2 cellular contexts compared by ENCODE assay signal in the genomic region with DNA sequence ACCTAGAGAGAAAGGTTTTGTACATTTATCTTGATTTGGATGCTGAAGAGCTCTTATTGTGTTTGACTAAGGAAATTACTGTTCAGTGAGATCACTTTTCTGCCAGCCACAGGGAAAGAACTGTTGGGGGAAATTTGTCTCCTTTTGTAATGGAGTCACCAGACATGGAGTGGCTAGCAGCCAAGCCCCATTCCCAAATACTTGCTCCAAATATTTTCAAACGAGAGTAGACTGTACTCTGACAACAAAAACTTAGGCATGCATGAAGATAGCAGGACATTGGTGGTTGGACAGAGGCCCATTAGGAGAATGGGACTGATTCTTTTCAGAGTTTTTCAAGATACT.
TF ChIP-seq lines count a peak whose summit lies in the region.

No MANE protein-coding gene starts in this region.

TF ChIP-seq in liver, 16 proteins besides CTCF, POLR2A, EP300 and RAD21:
- no peak for TF ChIP-seq EGR1 (IDR thresholded peaks at IDR 0.05; ENCODE audit: low read depth in 2 of 2)
- TF ChIP-seq HNF4A (conservative IDR thresholded peaks at IDR 0.05), result no peak
- TF ChIP-seq, protein P1, sequence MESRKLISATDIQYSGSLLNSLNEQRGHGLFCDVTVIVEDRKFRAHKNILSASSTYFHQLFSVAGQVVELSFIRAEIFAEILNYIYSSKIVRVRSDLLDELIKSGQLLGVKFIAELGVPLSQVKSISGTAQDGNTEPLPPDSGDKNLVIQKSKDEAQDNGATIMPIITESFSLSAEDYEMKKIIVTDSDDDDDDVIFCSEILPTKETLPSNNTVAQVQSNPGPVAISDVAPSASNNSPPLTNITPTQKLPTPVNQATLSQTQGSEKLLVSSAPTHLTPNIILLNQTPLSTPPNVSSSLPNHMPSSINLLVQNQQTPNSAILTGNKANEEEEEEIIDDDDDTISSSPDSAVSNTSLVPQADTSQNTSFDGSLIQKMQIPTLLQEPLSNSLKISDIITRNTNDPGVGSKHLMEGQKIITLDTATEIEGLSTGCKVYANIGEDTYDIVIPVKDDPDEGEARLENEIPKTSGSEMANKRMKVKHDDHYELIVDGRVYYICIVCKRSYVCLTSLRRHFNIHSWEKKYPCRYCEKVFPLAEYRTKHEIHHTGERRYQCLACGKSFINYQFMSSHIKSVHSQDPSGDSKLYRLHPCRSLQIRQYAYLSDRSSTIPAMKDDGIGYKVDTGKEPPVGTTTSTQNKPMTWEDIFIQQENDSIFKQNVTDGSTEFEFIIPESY (IDR thresholded peaks at IDR 0.05), result no peak
- no peak for TF ChIP-seq TAF1 (conservative IDR thresholded peaks at IDR 0.05)
- no peak for TF ChIP-seq HNF4G (IDR thresholded peaks at IDR 0.05)
- TF ChIP-seq FOXA2 (IDR thresholded peaks at IDR 0.05), result no peak
- no peak for TF ChIP-seq SP1 (IDR thresholded peaks at IDR 0.05)
- TF ChIP-seq RXRA (IDR thresholded peaks at IDR 0.05), result no peak
- no peak for TF ChIP-seq FOXA1 (IDR thresholded peaks at IDR 0.05)
- no peak for TF ChIP-seq JUND (IDR thresholded peaks at IDR 0.05)
- TF ChIP-seq, protein P2, sequence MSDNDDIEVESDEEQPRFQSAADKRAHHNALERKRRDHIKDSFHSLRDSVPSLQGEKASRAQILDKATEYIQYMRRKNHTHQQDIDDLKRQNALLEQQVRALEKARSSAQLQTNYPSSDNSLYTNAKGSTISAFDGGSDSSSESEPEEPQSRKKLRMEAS (IDR thresholded peaks at IDR 0.05), result no peak
- TF ChIP-seq, protein P3, sequence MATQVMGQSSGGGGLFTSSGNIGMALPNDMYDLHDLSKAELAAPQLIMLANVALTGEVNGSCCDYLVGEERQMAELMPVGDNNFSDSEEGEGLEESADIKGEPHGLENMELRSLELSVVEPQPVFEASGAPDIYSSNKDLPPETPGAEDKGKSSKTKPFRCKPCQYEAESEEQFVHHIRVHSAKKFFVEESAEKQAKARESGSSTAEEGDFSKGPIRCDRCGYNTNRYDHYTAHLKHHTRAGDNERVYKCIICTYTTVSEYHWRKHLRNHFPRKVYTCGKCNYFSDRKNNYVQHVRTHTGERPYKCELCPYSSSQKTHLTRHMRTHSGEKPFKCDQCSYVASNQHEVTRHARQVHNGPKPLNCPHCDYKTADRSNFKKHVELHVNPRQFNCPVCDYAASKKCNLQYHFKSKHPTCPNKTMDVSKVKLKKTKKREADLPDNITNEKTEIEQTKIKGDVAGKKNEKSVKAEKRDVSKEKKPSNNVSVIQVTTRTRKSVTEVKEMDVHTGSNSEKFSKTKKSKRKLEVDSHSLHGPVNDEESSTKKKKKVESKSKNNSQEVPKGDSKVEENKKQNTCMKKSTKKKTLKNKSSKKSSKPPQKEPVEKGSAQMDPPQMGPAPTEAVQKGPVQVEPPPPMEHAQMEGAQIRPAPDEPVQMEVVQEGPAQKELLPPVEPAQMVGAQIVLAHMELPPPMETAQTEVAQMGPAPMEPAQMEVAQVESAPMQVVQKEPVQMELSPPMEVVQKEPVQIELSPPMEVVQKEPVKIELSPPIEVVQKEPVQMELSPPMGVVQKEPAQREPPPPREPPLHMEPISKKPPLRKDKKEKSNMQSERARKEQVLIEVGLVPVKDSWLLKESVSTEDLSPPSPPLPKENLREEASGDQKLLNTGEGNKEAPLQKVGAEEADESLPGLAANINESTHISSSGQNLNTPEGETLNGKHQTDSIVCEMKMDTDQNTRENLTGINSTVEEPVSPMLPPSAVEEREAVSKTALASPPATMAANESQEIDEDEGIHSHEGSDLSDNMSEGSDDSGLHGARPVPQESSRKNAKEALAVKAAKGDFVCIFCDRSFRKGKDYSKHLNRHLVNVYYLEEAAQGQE (IDR thresholded peaks at IDR 0.05), result no peak

TF ChIP-seq in HepG2, 621 proteins besides CTCF, POLR2A, EP300 and RAD21:
- TF ChIP-seq, protein P4, sequence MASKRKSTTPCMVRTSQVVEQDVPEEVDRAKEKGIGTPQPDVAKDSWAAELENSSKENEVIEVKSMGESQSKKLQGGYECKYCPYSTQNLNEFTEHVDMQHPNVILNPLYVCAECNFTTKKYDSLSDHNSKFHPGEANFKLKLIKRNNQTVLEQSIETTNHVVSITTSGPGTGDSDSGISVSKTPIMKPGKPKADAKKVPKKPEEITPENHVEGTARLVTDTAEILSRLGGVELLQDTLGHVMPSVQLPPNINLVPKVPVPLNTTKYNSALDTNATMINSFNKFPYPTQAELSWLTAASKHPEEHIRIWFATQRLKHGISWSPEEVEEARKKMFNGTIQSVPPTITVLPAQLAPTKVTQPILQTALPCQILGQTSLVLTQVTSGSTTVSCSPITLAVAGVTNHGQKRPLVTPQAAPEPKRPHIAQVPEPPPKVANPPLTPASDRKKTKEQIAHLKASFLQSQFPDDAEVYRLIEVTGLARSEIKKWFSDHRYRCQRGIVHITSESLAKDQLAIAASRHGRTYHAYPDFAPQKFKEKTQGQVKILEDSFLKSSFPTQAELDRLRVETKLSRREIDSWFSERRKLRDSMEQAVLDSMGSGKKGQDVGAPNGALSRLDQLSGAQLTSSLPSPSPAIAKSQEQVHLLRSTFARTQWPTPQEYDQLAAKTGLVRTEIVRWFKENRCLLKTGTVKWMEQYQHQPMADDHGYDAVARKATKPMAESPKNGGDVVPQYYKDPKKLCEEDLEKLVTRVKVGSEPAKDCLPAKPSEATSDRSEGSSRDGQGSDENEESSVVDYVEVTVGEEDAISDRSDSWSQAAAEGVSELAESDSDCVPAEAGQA (IDR thresholded peaks at IDR 0.05; ENCODE audit: low read depth), result no peak
- TF ChIP-seq, protein P4 (CRISPR knock-in tag; IDR thresholded peaks at IDR 0.05; ENCODE audit: borderline replicate concordance), result no peak
- TF ChIP-seq, protein P5, sequence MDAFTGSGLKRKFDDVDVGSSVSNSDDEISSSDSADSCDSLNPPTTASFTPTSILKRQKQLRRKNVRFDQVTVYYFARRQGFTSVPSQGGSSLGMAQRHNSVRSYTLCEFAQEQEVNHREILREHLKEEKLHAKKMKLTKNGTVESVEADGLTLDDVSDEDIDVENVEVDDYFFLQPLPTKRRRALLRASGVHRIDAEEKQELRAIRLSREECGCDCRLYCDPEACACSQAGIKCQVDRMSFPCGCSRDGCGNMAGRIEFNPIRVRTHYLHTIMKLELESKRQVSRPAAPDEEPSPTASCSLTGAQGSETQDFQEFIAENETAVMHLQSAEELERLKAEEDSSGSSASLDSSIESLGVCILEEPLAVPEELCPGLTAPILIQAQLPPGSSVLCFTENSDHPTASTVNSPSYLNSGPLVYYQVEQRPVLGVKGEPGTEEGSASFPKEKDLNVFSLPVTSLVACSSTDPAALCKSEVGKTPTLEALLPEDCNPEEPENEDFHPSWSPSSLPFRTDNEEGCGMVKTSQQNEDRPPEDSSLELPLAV (CRISPR knock-in tag; conservative IDR thresholded peaks at IDR 0.05; ENCODE audit: low read depth), result no peak
- TF ChIP-seq EEA1 (CRISPR knock-in tag; IDR thresholded peaks at IDR 0.05; ENCODE audit: borderline replicate concordance) (no peak), SRSF4 (IDR thresholded peaks at IDR 0.05; ENCODE audit: low read depth, low read length, poor library complexity, severe bottlenecking) (no peak), ZFP62 (CRISPR knock-in tag; IDR thresholded peaks at IDR 0.05) (no peak), PHB2 (IDR thresholded peaks at IDR 0.05; ENCODE audit: partially characterized antibody) (no peak), ZNF577 (CRISPR knock-in tag; IDR thresholded peaks at IDR 0.05; ENCODE audit: borderline replicate concordance, low read depth) (no peak), CREM (IDR thresholded peaks at IDR 0.05) (no peak), CREM (CRISPR knock-in tag; IDR thresholded peaks at IDR 0.05) (no peak), ZNF17 (CRISPR knock-in tag; IDR thresholded peaks at IDR 0.05) (no peak), ZNF792 (CRISPR knock-in tag; IDR thresholded peaks at IDR 0.05) (no peak), RORA (CRISPR knock-in tag; IDR thresholded peaks at IDR 0.05) (no peak), ZNF33A (CRISPR knock-in tag; IDR thresholded peaks at IDR 0.05; ENCODE audit: borderline replicate concordance) (no peak), SKI (IDR thresholded peaks at IDR 0.05; ENCODE audit: partially characterized antibody) (no peak)
- TF ChIP-seq, protein P6, sequence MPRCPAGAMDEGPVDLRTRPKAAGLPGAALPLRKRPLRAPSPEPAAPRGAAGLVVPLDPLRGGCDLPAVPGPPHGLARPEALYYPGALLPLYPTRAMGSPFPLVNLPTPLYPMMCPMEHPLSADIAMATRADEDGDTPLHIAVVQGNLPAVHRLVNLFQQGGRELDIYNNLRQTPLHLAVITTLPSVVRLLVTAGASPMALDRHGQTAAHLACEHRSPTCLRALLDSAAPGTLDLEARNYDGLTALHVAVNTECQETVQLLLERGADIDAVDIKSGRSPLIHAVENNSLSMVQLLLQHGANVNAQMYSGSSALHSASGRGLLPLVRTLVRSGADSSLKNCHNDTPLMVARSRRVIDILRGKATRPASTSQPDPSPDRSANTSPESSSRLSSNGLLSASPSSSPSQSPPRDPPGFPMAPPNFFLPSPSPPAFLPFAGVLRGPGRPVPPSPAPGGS (CRISPR knock-in tag; IDR thresholded peaks at IDR 0.05), result no peak
- TF ChIP-seq, protein P7, sequence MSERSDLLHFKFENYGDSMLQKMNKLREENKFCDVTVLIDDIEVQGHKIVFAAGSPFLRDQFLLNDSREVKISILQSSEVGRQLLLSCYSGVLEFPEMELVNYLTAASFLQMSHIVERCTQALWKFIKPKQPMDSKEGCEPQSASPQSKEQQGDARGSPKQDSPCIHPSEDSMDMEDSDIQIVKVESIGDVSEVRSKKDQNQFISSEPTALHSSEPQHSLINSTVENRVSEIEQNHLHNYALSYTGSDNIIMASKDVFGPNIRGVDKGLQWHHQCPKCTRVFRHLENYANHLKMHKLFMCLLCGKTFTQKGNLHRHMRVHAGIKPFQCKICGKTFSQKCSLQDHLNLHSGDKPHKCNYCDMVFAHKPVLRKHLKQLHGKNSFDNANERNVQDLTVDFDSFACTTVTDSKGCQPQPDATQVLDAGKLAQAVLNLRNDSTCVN (CRISPR knock-in tag; IDR thresholded peaks at IDR 0.05; ENCODE audit: borderline replicate concordance), result no peak
- TF ChIP-seq, protein P8, sequence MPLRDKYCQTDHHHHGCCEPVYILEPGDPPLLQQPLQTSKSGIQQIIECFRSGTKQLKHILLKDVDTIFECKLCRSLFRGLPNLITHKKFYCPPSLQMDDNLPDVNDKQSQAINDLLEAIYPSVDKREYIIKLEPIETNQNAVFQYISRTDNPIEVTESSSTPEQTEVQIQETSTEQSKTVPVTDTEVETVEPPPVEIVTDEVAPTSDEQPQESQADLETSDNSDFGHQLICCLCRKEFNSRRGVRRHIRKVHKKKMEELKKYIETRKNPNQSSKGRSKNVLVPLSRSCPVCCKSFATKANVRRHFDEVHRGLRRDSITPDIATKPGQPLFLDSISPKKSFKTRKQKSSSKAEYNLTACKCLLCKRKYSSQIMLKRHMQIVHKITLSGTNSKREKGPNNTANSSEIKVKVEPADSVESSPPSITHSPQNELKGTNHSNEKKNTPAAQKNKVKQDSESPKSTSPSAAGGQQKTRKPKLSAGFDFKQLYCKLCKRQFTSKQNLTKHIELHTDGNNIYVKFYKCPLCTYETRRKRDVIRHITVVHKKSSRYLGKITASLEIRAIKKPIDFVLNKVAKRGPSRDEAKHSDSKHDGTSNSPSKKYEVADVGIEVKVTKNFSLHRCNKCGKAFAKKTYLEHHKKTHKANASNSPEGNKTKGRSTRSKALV (CRISPR knock-in tag; IDR thresholded peaks at IDR 0.05), result no peak
- TF ChIP-seq, protein P9, sequence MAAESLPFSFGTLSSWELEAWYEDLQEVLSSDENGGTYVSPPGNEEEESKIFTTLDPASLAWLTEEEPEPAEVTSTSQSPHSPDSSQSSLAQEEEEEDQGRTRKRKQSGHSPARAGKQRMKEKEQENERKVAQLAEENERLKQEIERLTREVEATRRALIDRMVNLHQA (CRISPR knock-in tag; IDR thresholded peaks at IDR 0.05), result no peak
